In genomic region chr12:110224379-110225304, GRCh38 we compare ENCODE assay signal across 1 cellular context.
TF ChIP-seq lines count a peak whose summit lies in the region.

No MANE protein-coding gene starts in this region.

TF ChIP-seq in IMR-90, 13 proteins besides CTCF, POLR2A, EP300 and RAD21 (continued from another document):
- TF ChIP-seq FOS (IDR thresholded peaks at IDR 0.05; ENCODE audit: low read depth, low read length), result peak; percentile 3; the same call in 1 of the 2 replicates
- no peak for TF ChIP-seq ELK1 (IDR thresholded peaks at IDR 0.05; ENCODE audit: borderline replicate concordance, low read depth, low read length)
